10 cellular contexts compared by ENCODE assay signal in genomic region chr11:75195164-75195962, GRCh38. TPM values are rescaled to one million over a fixed set of nuclear protein-coding genes. Genes with fewer than 3 reads are reported as not detected.
DNase-seq lines count a peak whose midpoint lies in the region; ATAC-seq, FAIRE-seq and TF ChIP-seq lines count a peak whose summit lies in the region.
"Had no signal": no experiment of that assay in that cellular context is flagged by ENCODE, and none has a peak within 500 bp of the region (broad histone marks: within the 10 kb centered on the region; RNA-seq: fewer than 3 reads in every experiment).

No MANE protein-coding gene starts in this region.

- peak; percentile 80 to 97 (median 88) for ATAC-seq in heart right ventricle
- no peak for ATAC-seq in GM19351 (IDR thresholded peaks at IDR 0.05; ENCODE audit: unreplicated experiment)

- no peak for FAIRE-seq in RCC 7860 (lab: Jason Lieb, UNC)
- FAIRE-seq in H54 (lab: Jason Lieb, UNC) = no peak
- FAIRE-seq: GM12891 had no signal

- H3K4me1 ChIP-seq in SK-N-SH (ENCODE audit: control insufficient read depth in 1 of 2, insufficient read depth in 2 of 2, low read depth in 1 of 2, low read length in 1 of 2) = peaks cover 0 to 26% of the 10 kb centered on the region in 2 experiments; a peak in 1 of 4 replicates
- H3K4me1 ChIP-seq in heart right ventricle = peaks cover 5 to 70% (median 56%) of the 10 kb centered on the region in 9 donors

- no peak for TF ChIP-seq RAD21 in SK-N-SH (IDR thresholded peaks at IDR 0.05; ENCODE audit: low read length)

- peak; percentile 75 for DNase-seq in DMS79 (lab: John Stamatoyannopoulos, UW)
- peak; percentile 71 for DNase-seq in SK-N-SH
- peak; percentile 80 to 89 for DNase-seq in heart right ventricle
- DNase-seq in posterior vena cava (ENCODE audit: low spot score) = peak; percentile 86
- no peak for DNase-seq in germinal center (ENCODE audit: low spot score)
- DNase-seq in RCC 7860 (ENCODE audit: low spot score) = no peak
- DNase-seq in H54 (ENCODE audit: insufficient read length, low spot score) = no peak

- intact Hi-C loops in heart right ventricle (cut with DNase I) = no loop called here
- intact Hi-C loops in posterior vena cava (cut with DNase I) = loop anchor here in 1 of 2 donors (5.0 kb wide), 1 partner anchor 1198 kb away; no protein-coding TSS in a partner anchor

- H3K9ac ChIP-seq in SK-N-SH = no peak overlapping the region

- CTCF ChIA-PET in SK-N-SH (lab: Yijun Ruan, JAX) = interaction anchor here (0.6 to 10.1 kb wide), 16 partner anchors 11 to 265 kb away, joined by 3 to 142 read pairs (median 4); partner anchors contain the start of gene TPBGL

- 53% methylated on average over 5 of the region's 7 CpGs for WGBS in SK-N-SH (ENCODE audit: low lambda C conversion rate)
- WGBS in heart right ventricle, 2 donors = 71% methylated on average over 7 of the region's 7 CpGs

- no peaks in the 10 kb centered on the region for H3K9me3 ChIP-seq in SK-N-SH
- H3K9me3 ChIP-seq in heart right ventricle = no peaks in the 10 kb centered on the region

- no peak overlapping the region for H2AFZ ChIP-seq in SK-N-SH (ENCODE audit: low read depth)

- H3K27ac ChIP-seq in SK-N-SH (ENCODE audit: low read depth in 2 of 2, low read length in 1 of 2) (peak overlapping the region in 1 of 2 experiments; percentile 4; a peak in 1 of 4 replicates), heart right ventricle (peak overlapping the region in 6 of 10 donors; percentile 19 to 68 (median 60))

- no peaks in the 10 kb centered on the region for H3F3A ChIP-seq in SK-N-SH (replicated peaks; ENCODE audit: insufficient read depth)

- no peak for TF ChIP-seq POLR2A in H54 (IDR thresholded peaks at IDR 0.05; ENCODE audit: low read depth, low read length)

- H3K79me2 ChIP-seq in SK-N-SH (ENCODE audit: insufficient read depth) = no peaks in the 10 kb centered on the region

- no peaks in the 10 kb centered on the region for H3K9me2 ChIP-seq in SK-N-SH

- peak in 1 of 2 experiments; percentile 19; a peak in 1 of 4 replicates for TF ChIP-seq EP300 in SK-N-SH (IDR thresholded peaks at IDR 0.05; ENCODE audit: borderline replicate concordance in 1 of 2, low read depth in 1 of 2, low read length in 1 of 2)

- POLR2A ChIA-PET in SK-N-SH (lab: Yijun Ruan, JAX) = interaction anchor here (0.7 kb wide), 1 partner anchor 35 kb away, joined by 3 read pairs; no protein-coding TSS in a partner anchor

- TF ChIP-seq CTCF in SK-N-SH (IDR thresholded peaks at IDR 0.05) (no peak), heart right ventricle (IDR thresholded peaks at IDR 0.05) (no peak)

- H4K20me1 ChIP-seq in SK-N-SH (ENCODE audit: insufficient read depth) = no peaks in the 10 kb centered on the region

- H3K36me3 ChIP-seq in SK-N-SH (replicated peaks in 1 of 2; ENCODE audit: control insufficient read depth in 1 of 2, insufficient read depth in 2 of 2, low read length in 1 of 2) = no peaks in the 10 kb centered on the region
- H3K36me3 ChIP-seq in heart right ventricle = peaks cover 0 to 86% (median 0%) of the 10 kb centered on the region in 9 donors

- no peak overlapping the region for H3K4me2 ChIP-seq in SK-N-SH

- H3K27me3 ChIP-seq in SK-N-SH (ENCODE audit: insufficient read depth) = no peaks in the 10 kb centered on the region
- no peaks in the 10 kb centered on the region for H3K27me3 ChIP-seq in heart right ventricle

- no peak overlapping the region for H3K4me3 ChIP-seq in SK-N-SH (ENCODE audit: low read depth in 2 of 2, low read length in 1 of 2)
- no peak overlapping the region for H3K4me3 ChIP-seq in heart right ventricle

TF ChIP-seq in SK-N-SH, 30 proteins besides CTCF, POLR2A, EP300 and RAD21:
- no peak for TF ChIP-seq YY1 (IDR thresholded peaks at IDR 0.05; ENCODE audit: low read depth)
- TF ChIP-seq TEAD4 (IDR thresholded peaks at IDR 0.05; ENCODE audit: borderline replicate concordance, insufficient read depth) = no peak
- no peak for TF ChIP-seq RXRA (IDR thresholded peaks at IDR 0.05; ENCODE audit: borderline replicate concordance, low read depth)
- peak; percentile 37; the same call in 1 of the 2 replicates for TF ChIP-seq NFIC (IDR thresholded peaks at IDR 0.05; ENCODE audit: borderline replicate concordance)
- peak; percentile 56; the same call in 1 of the 2 replicates for TF ChIP-seq GATA2 (CRISPR knock-in tag; IDR thresholded peaks at IDR 0.05)

RNA-seq across cellular contexts. Expression of gene SLCO2B1, which starts 44.5 kb away (rescaled TPM):
- polyA plus RNA-seq in SK-N-SH (2012; rRNA removed) (0.18 TPM in 1 of 2 replicates, not detected in the other), heart right ventricle (1 to 10 TPM; 5.2 to 7.2 TPM)
- polyA plus RNA-seq in SK-N-SH (2012; cell fraction: cytosol; rRNA removed) = 0.03 and 0.08 TPM in 2 replicates
- 0.04 and 0.15 TPM in 2 replicates for polyA plus RNA-seq in SK-N-SH (2012; cell fraction: nucleus; rRNA removed)
- total RNA-seq in heart right ventricle (10 to 100 TPM; 10.7 to 69.0 (median 18.0) TPM), posterior vena cava (100 to 1,000 TPM in 1 of 2 donors, 10 to 100 TPM in 1; 95.3 to 171 TPM)

RNA-seq across cellular contexts. Expression of gene TPBGL, which starts 45.2 kb away (rescaled TPM):
- polyA plus RNA-seq in SK-N-SH (2012; rRNA removed) = 0.03 TPM in 1 of 2 replicates, not detected in the other
- polyA plus RNA-seq in SK-N-SH (2012; cell fraction: cytosol; rRNA removed) = 0.03 and 0.04 TPM in 2 replicates
- 0.04 TPM in 1 of 2 replicates, not detected in the other for polyA plus RNA-seq in SK-N-SH (2012; cell fraction: nucleus; rRNA removed)
- under 1 TPM in 5 of 10 donors, not detected in 5; 0.09 to 0.37 (median 0.17) TPM for total RNA-seq in heart right ventricle
- polyA plus RNA-seq in heart right ventricle = under 1 TPM; 0.07 to 0.16 TPM
- under 1 TPM; 0.46 to 0.67 TPM for total RNA-seq in posterior vena cava
- total RNA-seq: NCI-H460 had no signal

Comparison
In these comparisons a context has a peak if more than half of its experiments do, and no peak if none do; other contexts are left out.
1. DNase-seq: peak in DMS79 (single experiment), SK-N-SH (single experiment), heart right ventricle (2 of 2) and posterior vena cava (single experiment); none in germinal center (single experiment), RCC 7860 (single experiment) and H54 (single experiment).